In the genomic region with DNA sequence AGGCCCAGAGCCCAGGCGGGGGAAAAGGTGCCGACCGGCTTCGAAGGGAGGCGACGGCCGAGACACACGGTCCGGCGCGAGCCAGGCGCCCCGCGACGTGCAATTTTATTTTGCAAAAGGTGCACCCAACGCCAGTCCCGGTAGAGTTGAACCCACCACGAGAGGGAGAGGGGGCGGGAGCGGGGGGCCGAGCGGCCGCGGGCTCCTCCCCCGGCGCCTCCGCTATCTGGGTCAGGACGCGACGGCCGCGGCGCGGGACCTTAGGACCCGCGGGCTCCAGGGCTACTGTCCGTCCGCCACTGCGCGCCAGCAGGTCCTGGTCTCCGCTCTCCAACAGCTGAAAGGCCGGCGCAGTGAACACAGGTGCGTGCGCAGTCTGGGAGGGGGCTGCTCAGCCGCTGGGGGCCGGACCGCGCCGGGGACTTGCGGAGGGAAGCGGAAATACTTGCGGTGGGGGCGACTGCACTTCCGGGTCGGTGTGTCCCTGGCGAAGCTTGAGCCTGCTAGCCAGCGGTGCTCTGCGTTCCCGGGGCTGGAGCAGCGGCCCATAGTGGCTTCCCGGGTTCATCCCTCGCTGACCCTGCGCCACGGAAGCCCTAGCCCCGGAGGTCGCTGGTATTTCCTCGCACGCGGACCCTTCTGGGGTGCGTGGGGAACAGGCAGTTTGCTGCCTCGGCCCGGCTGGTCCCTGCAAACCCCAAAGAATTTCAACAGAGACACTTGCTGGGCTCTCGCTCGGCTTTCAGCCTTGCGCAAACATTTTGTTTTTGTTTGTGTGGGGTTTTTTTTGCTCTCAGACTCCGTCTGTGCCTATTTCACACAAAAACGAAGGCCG, we compare ENCODE assay signal across 1 cellular context.
TF ChIP-seq lines count a peak whose summit lies in the region.

A gene with protein sequence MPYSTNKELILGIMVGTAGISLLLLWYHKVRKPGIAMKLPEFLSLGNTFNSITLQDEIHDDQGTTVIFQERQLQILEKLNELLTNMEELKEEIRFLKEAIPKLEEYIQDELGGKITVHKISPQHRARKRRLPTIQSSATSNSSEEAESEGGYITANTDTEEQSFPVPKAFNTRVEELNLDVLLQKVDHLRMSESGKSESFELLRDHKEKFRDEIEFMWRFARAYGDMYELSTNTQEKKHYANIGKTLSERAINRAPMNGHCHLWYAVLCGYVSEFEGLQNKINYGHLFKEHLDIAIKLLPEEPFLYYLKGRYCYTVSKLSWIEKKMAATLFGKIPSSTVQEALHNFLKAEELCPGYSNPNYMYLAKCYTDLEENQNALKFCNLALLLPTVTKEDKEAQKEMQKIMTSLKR (plus strand): TSS at position 225 of the 835 bp plus-strand sequence. CDS start 3,991 bp downstream, outside the sequence.

TF ChIP-seq in HepG2, 621 proteins besides CTCF, POLR2A, EP300 and RAD21 (continued from another document):
- TF ChIP-seq ZBED4 (CRISPR knock-in tag; IDR thresholded peaks at IDR 0.05; ENCODE audit: borderline replicate concordance) (peak; percentile 93), ZNF652 (CRISPR knock-in tag; IDR thresholded peaks at IDR 0.05; ENCODE audit: borderline replicate concordance, low read depth) (peak; percentile 39; the same call in 1 of the 2 replicates)
